1 cellular context compared by ENCODE assay signal in the genomic region with DNA sequence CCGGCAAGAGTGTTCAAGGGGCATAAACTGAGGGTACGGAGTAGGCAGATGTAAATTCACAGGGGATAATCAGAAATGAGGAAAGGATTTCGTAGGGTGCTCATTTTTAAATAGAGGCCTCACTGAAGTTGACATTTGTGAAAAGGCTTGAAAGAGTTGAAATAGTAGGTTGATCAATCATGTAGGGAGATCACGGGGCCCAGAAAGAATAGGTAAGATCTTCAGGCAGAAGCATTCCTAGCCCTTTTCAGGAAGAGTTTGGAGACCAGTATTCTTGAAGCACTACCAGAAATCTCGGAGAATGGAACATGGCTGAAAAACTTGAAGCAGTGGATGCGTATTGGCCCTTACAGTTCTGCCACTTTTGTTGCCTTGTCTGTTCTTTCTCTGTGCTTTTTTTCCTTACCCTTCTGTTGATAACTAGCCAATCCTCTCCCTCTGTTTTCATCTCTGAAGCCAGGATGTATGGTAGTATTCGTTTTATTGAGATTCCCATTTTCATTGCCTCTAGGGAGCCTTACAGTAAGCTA.
TF ChIP-seq lines count a peak whose summit lies in the region.

No MANE protein-coding gene starts in this region.

TF ChIP-seq in endothelial cell of umbilical vein, 7 proteins besides CTCF, POLR2A, EP300 and RAD21 (continued from another document):
- no peak for TF ChIP-seq GATA2 (IDR thresholded peaks at IDR 0.05; ENCODE audit: insufficient read depth, insufficient read length, low read depth, low read length)
- no peak for TF ChIP-seq EZH2 (IDR thresholded peaks at IDR 0.05; ENCODE audit: borderline replicate concordance, low read depth, low read length, severe bottlenecking)
- no peak for TF ChIP-seq MYC (IDR thresholded peaks at IDR 0.05; ENCODE audit: low read depth, low read length)
- TF ChIP-seq JUN (IDR thresholded peaks at IDR 0.05; ENCODE audit: borderline replicate concordance, insufficient read depth, insufficient read length, low read depth): no peak
